Comparison of ENCODE assay signal across 16 cellular contexts in the genomic region with DNA sequence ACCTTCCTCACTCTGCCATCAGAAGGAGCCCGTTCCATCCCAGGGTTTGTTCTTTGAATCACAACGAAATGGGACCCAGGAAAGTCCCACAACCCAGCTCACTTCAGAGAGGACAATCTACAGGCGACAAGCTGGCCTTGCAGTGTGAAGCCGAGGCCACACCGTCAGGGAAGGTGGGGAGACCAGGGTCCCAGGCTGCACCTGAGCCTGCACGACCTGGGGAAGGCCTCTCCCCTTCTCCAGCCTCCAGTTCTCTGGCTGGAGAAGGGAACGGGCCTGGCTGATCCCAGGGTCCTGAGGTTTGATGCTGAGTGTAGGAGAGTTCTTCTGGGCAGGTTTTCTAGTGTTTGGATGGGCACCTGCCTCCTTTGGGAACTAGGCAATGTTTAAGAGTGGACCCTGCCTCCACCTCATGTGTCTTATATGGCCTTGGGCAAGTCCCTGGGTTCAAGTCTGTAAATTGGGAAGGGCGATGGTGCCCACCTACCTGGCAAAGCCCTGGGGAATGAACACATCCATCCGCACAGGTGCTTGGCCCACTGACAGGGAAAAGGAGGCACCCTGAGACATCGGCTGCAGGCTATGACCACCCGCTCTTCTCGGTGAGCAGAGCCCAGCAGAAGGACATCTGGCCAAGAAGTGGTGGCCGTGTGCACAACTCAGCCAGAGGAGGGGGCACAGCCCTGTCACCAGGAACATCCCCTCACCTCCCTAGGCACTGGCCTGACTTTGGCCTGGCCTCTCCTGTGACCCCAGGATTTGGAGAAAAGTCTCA.
A peak's percentile ranks its signal among the peaks of the same experiment; 100 is the strongest.
DNase-seq lines count a peak whose midpoint lies in the region; ATAC-seq and TF ChIP-seq lines count a peak whose summit lies in the region.
"Had no signal": no experiment of that assay in that cellular context is flagged by ENCODE, and none has a peak within 500 bp of the region (broad histone marks: within the 10 kb centered on the region; RNA-seq: fewer than 3 reads in every experiment).

No MANE protein-coding gene starts in this region.

- peaks cover 5% of the 10 kb centered on the region for H3K36me3 Mint-ChIP-seq in glutamatergic neuron (ENCODE audit: unreplicated experiment)
- H3K36me3 Mint-ChIP-seq: CD4-positive, CD25-positive, alpha-beta regulatory T cell had no signal

- DNase-seq in activated effector memory CD4-positive, alpha-beta T cell treated with anti-CD3 and anti-CD28 coated beads, Interleukin-2, amount 50 U/mL, for 16 hours = peak; percentile 54
- DNase-seq in activated effector memory CD4-positive, alpha-beta T cell treated with Interleukin-2 at 50 U/mL for 16 hours = no peak
- no peak for DNase-seq in SJCRH30
- DNase-seq in glutamatergic neuron = no peak
- no peak for DNase-seq in sciatic nerve (ENCODE audit: low spot score)
- no peak for DNase-seq in tibial nerve (ENCODE audit: low spot score in 2 of 2)
- DNase-seq in nucleus accumbens (lab: John Stamatoyannopoulos, UW) = no peak
- DNase-seq: ACHN; Calu3; CD4-positive, CD25-positive, alpha-beta regulatory T cell; DND-41; GDM1; HCEC 1CT had no signal

- H3K27me3 Mint-ChIP-seq in glutamatergic neuron (ENCODE audit: unreplicated experiment) = peaks cover 7% of the 10 kb centered on the region
- H3K27me3 Mint-ChIP-seq: CD4-positive, CD25-positive, alpha-beta regulatory T cell had no signal

- ATAC-seq in sciatic nerve (peak; percentile 12), GM18867 (IDR thresholded peaks at IDR 0.05; ENCODE audit: unreplicated experiment) (no peak)

- peak overlapping the region; percentile 20 for H3K4me3 Mint-ChIP-seq in glutamatergic neuron (ENCODE audit: unreplicated experiment)
- H3K4me3 Mint-ChIP-seq: CD4-positive, CD25-positive, alpha-beta regulatory T cell had no signal

- TF ChIP-seq CTCF in glutamatergic neuron (IDR thresholded peaks at IDR 0.05; ENCODE audit: partially characterized antibody, unreplicated experiment) (no peak), tibial nerve (IDR thresholded peaks at IDR 0.05) (no peak)

- H3K36me3 ChIP-seq in SJCRH30 (no peaks in the 10 kb centered on the region), tibial nerve (no peaks in the 10 kb centered on the region)
- H3K36me3 ChIP-seq: BLaER1 treated with 17β-estradiol and CSF1 and Interleukin-3, amounts not matched to agents 10 nM and 100 nM had no signal

- no peak for TF ChIP-seq POLR2A in tibial nerve (IDR thresholded peaks at IDR 0.05)

- H3K9me3 ChIP-seq in SJCRH30 (replicated peaks) = no peaks in the 10 kb centered on the region
- peaks cover 0 to 3% (median 0%) of the 10 kb centered on the region in 4 donors for H3K9me3 ChIP-seq in tibial nerve
- H3K9me3 ChIP-seq: BLaER1 treated with 17β-estradiol and CSF1 and Interleukin-3, amounts not matched to agents 10 nM and 100 nM had no signal

- peaks cover 37% of the 10 kb centered on the region for H3K4me1 ChIP-seq in SJCRH30
- H3K4me1 ChIP-seq in tibial nerve = peaks cover 0 to 7% (median 0%) of the 10 kb centered on the region in 4 donors
- H3K4me1 ChIP-seq: BLaER1 treated with 17β-estradiol and CSF1 and Interleukin-3, amounts not matched to agents 10 nM and 100 nM had no signal

- H3K27ac ChIP-seq in SJCRH30 (peak overlapping the region; percentile 17), tibial nerve (no peak overlapping the region)
- H3K27ac ChIP-seq: BLaER1 treated with 17β-estradiol and CSF1 and Interleukin-3, amounts not matched to agents 10 nM and 100 nM; HL-60 had no signal

- TF ChIP-seq EP300 in tibial nerve (IDR thresholded peaks at IDR 0.05) = no peak

- H3K4me3 ChIP-seq in SJCRH30 = no peak overlapping the region
- no peak overlapping the region for H3K4me3 ChIP-seq in tibial nerve
- H3K4me3 ChIP-seq: BLaER1 treated with 17β-estradiol and CSF1 and Interleukin-3, amounts not matched to agents 10 nM and 100 nM had no signal

- intact Hi-C loops in sciatic nerve (cut with DNase I) = no loop called here

- no peaks in the 10 kb centered on the region; the same call in 1 of the 2 replicates for H3K27me3 ChIP-seq in SJCRH30
- no peaks in the 10 kb centered on the region for H3K27me3 ChIP-seq in tibial nerve
- H3K27me3 ChIP-seq: BLaER1 treated with 17β-estradiol and CSF1 and Interleukin-3, amounts not matched to agents 10 nM and 100 nM had no signal

- peaks cover 11% of the 10 kb centered on the region for H3K9me3 Mint-ChIP-seq in glutamatergic neuron (ENCODE audit: unreplicated experiment)
- H3K9me3 Mint-ChIP-seq: CD4-positive, CD25-positive, alpha-beta regulatory T cell had no signal

- H3K27ac Mint-ChIP-seq in glutamatergic neuron (ENCODE audit: unreplicated experiment) = no peak overlapping the region
- H3K27ac Mint-ChIP-seq: CD4-positive, CD25-positive, alpha-beta regulatory T cell had no signal

- 84 to 89% methylated on average over 12 to 13 of the region's 13 CpGs for WGBS in tibial nerve, 2 donors

- H3K4me1 Mint-ChIP-seq in glutamatergic neuron (ENCODE audit: low read depth, unreplicated experiment) = peaks cover 3% of the 10 kb centered on the region
